ENCODE assay signal across 26 cellular contexts in genomic region chr16:50040028-50040427, GRCh38. TPM values are rescaled to one million over a fixed set of nuclear protein-coding genes. Genes with fewer than 3 reads are reported as not detected.
DNase-seq lines count a peak whose midpoint lies in the region; ATAC-seq, FAIRE-seq and TF ChIP-seq lines count a peak whose summit lies in the region.
"Had no signal": no experiment of that assay in that cellular context is flagged by ENCODE, and none has a peak within 500 bp of the region (broad histone marks: within the 10 kb centered on the region; RNA-seq: fewer than 3 reads in every experiment).

No MANE protein-coding gene starts in this region.

- H3K27ac Mint-ChIP-seq in type B pancreatic cell, result peak overlapping the region; percentile 81
- H3K27ac Mint-ChIP-seq: activated T-helper 1 cell treated with anti-CD3 and anti-CD28 coated beads, Interleukin-12 subunit alpha, Interleukin-12 subunit beta, Interleukin-2, Interleukin-4 antibody, amounts not matched to agents 30 ng/mL and 10 ng/mL and 1 ng/mL, durations not matched to agents 14 hours and 24 hours and 36 hours; CD8-positive, alpha-beta memory T cell had no signal

- TF ChIP-seq CTCF in K562 (IDR thresholded peaks at IDR 0.05 in 2 of 3, conservative IDR thresholded peaks at IDR 0.05 in 1 of 3; ENCODE audit: insufficient read depth in 2 of 3, low read depth in 1 of 3, low read length in 3 of 3), result no peak
- TF ChIP-seq CTCF in lower lobe of right lung (IDR thresholded peaks at IDR 0.05), result no peak
- no peak for TF ChIP-seq CTCF in type B pancreatic cell (conservative IDR thresholded peaks at IDR 0.05)

- CTCF ChIA-PET in K562 (lab: Yijun Ruan, JAX; ENCODE audit: low intra/inter-chr PET ratio), result no interaction called here

- H3K36me3 ChIP-seq in K562 (ENCODE audit: control insufficient read depth, insufficient read depth, low read length) (peaks cover 13% of the 10 kb centered on the region; the same call in 1 of the 3 replicates), lower lobe of right lung (peaks cover 25% of the 10 kb centered on the region)

- no peak overlapping the region for H3K4me2 ChIP-seq in K562 (ENCODE audit: insufficient read depth, low read length)

- H3K79me2 ChIP-seq in K562 (ENCODE audit: control insufficient read depth, insufficient read depth, low read length), result no peaks in the 10 kb centered on the region

- no peaks in the 10 kb centered on the region for H4K20me1 ChIP-seq in K562 (replicated peaks; ENCODE audit: control insufficient read depth, insufficient read depth, low read length)

- no peaks in the 10 kb centered on the region for H3K9me3 Mint-ChIP-seq in type B pancreatic cell
- H3K9me3 Mint-ChIP-seq: activated T-helper 1 cell treated with anti-CD3 and anti-CD28 coated beads, Interleukin-12 subunit alpha, Interleukin-12 subunit beta, Interleukin-2, Interleukin-4 antibody, amounts not matched to agents 30 ng/mL and 10 ng/mL and 1 ng/mL, durations not matched to agents 14 hours and 24 hours and 36 hours; CD8-positive, alpha-beta memory T cell; memory B cell had no signal

- no peak overlapping the region for H3K4me3 ChIP-seq in K562
- H3K4me3 ChIP-seq in lower lobe of right lung, result no peak overlapping the region
- H3K4me3 ChIP-seq: coronary artery, GM23248, skin epidermis, vagina had no signal

- H3K4me1 ChIP-seq in K562 (replicated peaks in 1 of 2; ENCODE audit: control insufficient read depth in 2 of 2, insufficient read depth in 2 of 2, low read length in 2 of 2) (peaks cover 0 to 4% of the 10 kb centered on the region in 2 experiments; a peak in 3 of 5 replicates), lower lobe of right lung (peaks cover 35% of the 10 kb centered on the region)
- H3K4me1 ChIP-seq: vagina had no signal

- TF ChIP-seq POLR2A in K562 (conservative IDR thresholded peaks at IDR 0.05), result no peak

- no peak for FAIRE-seq in K562 (lab: Jason Lieb, UNC)
- FAIRE-seq: G401.6, HTR-8/SVneo, keratinocyte had no signal

- peak; percentile 25 for DNase-seq in HuH-7.5 (ENCODE audit: low spot score)
- DNase-seq in K562 (ENCODE audit: extremely low read depth in 1 of 4, low spot score in 3 of 4), result no peak
- peak; percentile 49 for DNase-seq in lower lobe of right lung
- no peak for DNase-seq in type B pancreatic cell (ENCODE audit: extremely low spot score, unreplicated experiment)
- no peak for DNase-seq in NCI-H1436 treated with DMSO at 0.1 percent for 48 hours (lab: John Stamatoyannopoulos, UW)
- DNase-seq in NCI-H1105 (lab: John Stamatoyannopoulos, UW), result no peak
- DNase-seq: activated naive CD4-positive, alpha-beta T cell treated with anti-CD3 and anti-CD28 coated beads, Interleukin-2, amount 50 U/mL, for 16 hours; anterior cingulate cortex; CD8-positive, alpha-beta memory T cell; DMS153; GM23248; Karpas-422; NCI-H187; NCI-H226; NCI-H774; nucleus accumbens; T-helper 9 cell had no signal

- H3K27ac ChIP-seq in K562 (ENCODE audit: extremely low read depth, low read depth, low read length) (no peak overlapping the region), lower lobe of right lung (no peak overlapping the region)
- H3K27ac ChIP-seq: GM23248, vagina had no signal

- H3K27me3 Mint-ChIP-seq in type B pancreatic cell, result peaks cover 3% of the 10 kb centered on the region

- no peak for TF ChIP-seq EP300 in K562 (IDR thresholded peaks at IDR 0.05; ENCODE audit: low read length)

- 46% methylated on average over 8 of the region's 8 CpGs for WGBS in K562 (ENCODE audit: insufficient coverage, low coverage, missing lambda C conversion rate)

- intact Hi-C loops in K562 (cut with micrococcal nuclease) (no loop called here), lower lobe of right lung (cut with DNase I) (no loop called here)

- no peaks in the 10 kb centered on the region for H3K9me3 ChIP-seq in K562 (replicated peaks; ENCODE audit: control insufficient read depth, insufficient read depth, low read depth, low read length)
- no peaks in the 10 kb centered on the region for H3K9me3 ChIP-seq in lower lobe of right lung
- H3K9me3 ChIP-seq: vagina had no signal

- H2AFZ ChIP-seq in K562 (ENCODE audit: low read depth, low read length), result no peak overlapping the region
- H2AFZ ChIP-seq: GM23248 had no signal

- no peak overlapping the region for H3K9ac ChIP-seq in K562 (ENCODE audit: insufficient read depth in 1 of 2, low read depth in 2 of 2, low read length in 2 of 2)
- H3K9ac ChIP-seq: GM23248 had no signal

- in situ Hi-C loops in K562 (cut with MboI), result no loop called here

- no TSS peak for BruUV-seq in K562 (replicated peaks; lab: Mats Ljungman, UMichigan)

- ATAC-seq in K562 (peak; percentile 43; the same call in 2 of the 3 replicates), lower lobe of right lung (peak; percentile 31 to 59), HG03469 (IDR thresholded peaks at IDR 0.05; ENCODE audit: unreplicated experiment) (no peak)

- H3K27me3 ChIP-seq in K562 (ENCODE audit: control insufficient read depth in 2 of 2, insufficient read depth in 2 of 2, low read length in 2 of 2) (peaks cover 2 to 8% of the 10 kb centered on the region in 2 experiments; a peak in 3 of 5 replicates), lower lobe of right lung (ENCODE audit: low read depth) (no peaks in the 10 kb centered on the region)
- H3K27me3 ChIP-seq: vagina had no signal

- POLR2A ChIA-PET in K562 (lab: Yijun Ruan, JAX), result no interaction called here

- H3K4me1 Mint-ChIP-seq in type B pancreatic cell (ENCODE audit: unreplicated experiment), result peaks cover 10% of the 10 kb centered on the region
- H3K4me1 Mint-ChIP-seq: CD8-positive, alpha-beta memory T cell had no signal

- H3K9me1 ChIP-seq in K562 (ENCODE audit: control insufficient read depth, insufficient read depth, low read length), result no peaks in the 10 kb centered on the region

- peak overlapping the region; percentile 27 for H3K4me3 Mint-ChIP-seq in type B pancreatic cell
- H3K4me3 Mint-ChIP-seq: activated T-helper 1 cell treated with anti-CD3 and anti-CD28 coated beads, Interleukin-12 subunit alpha, Interleukin-12 subunit beta, Interleukin-2, Interleukin-4 antibody, amounts not matched to agents 30 ng/mL and 10 ng/mL and 1 ng/mL, durations not matched to agents 14 hours and 24 hours and 36 hours; CD8-positive, alpha-beta memory T cell; memory B cell had no signal

- TF ChIP-seq RAD21 in K562 (CRISPR knock-in tag; conservative IDR thresholded peaks at IDR 0.05 in 1 of 2, IDR thresholded peaks at IDR 0.05 in 1 of 2), result no peak

- H3K36me3 Mint-ChIP-seq in type B pancreatic cell, result peaks cover 5% of the 10 kb centered on the region

TF ChIP-seq in K562, 482 proteins besides CTCF, POLR2A, EP300 and RAD21:
- TF ChIP-seq FOXJ2 (tag; IDR thresholded peaks at IDR 0.05) (no peak), ZNF24 (IDR thresholded peaks at IDR 0.05) (peak; percentile 53; the same call in 1 of the 2 replicates)

RNA-seq across cellular contexts. Expression of gene CNEP1R1, which starts 15.0 kb away (rescaled TPM):
- total RNA-seq in K562 (2011; cell fraction: chromatin; rRNA removed; ENCODE audit: low replicate concordance), result 30.9 and 56.1 TPM in 2 replicates
- total RNA-seq in K562 (2011; cell fraction: nucleolus; rRNA removed), result 28.0 and 29.5 TPM in 2 replicates
- total RNA-seq in K562 (2011; cell fraction: nucleoplasm; rRNA removed), result 38.5 and 53.7 TPM in 2 replicates
- total RNA-seq in K562 (2014; rRNA removed), result 7.6 and 11.8 TPM in 2 replicates
- total RNA-seq in K562 (2014; rRNA removed; fragmentation: Illumina TruSeq; extraction: Trizol), result 11.4 and 15.8 TPM in 2 replicates
- 11.7 and 13.8 TPM in 2 replicates for total RNA-seq in K562 (2015; rRNA removed; fragmentation: Illumina TruSeq; extraction: Trizol)
- total RNA-seq in K562 (2021), result 8.8 and 10.9 TPM in 2 replicates
- polyA plus RNA-seq in K562 (2011; rRNA removed), result 19.4 and 20.1 TPM in 2 replicates
- polyA plus RNA-seq in K562 (2011; cell fraction: cytosol; rRNA removed), result 5.1 and 12.1 TPM in 2 replicates
- polyA plus RNA-seq in K562 (2011; cell fraction: nucleus; rRNA removed), result 18.1 and 25.9 TPM in 2 replicates
- polyA plus RNA-seq in K562 (2012), result 6.9 and 7.8 TPM in 2 replicates
- polyA plus RNA-seq in K562 (2014; fragmentation: Illumina TruSeq; extraction: Trizol), result 8.1 and 8.8 TPM in 2 replicates
- polyA plus RNA-seq in K562 (2014; fragmentation: Nextera tagmentation; extraction: Ambion mirVana), result 10 to 100 TPM in 1 of 2 experiments, 1 to 10 TPM in 1; 9.7 to 10.8 TPM
- polyA plus RNA-seq in K562 (2014; rRNA removed), result 9.7 and 10.6 TPM in 2 replicates
- polyA minus RNA-seq in K562 (2011; rRNA and poly(A)+ RNA removed), result 23.6 and 25.8 TPM in 2 replicates
- 9.8 and 10.5 TPM in 2 replicates for polyA minus RNA-seq in K562 (2011; cell fraction: cytosol; rRNA and poly(A)+ RNA removed)
- polyA minus RNA-seq in K562 (2011; cell fraction: nucleus; rRNA and poly(A)+ RNA removed), result 16.2 and 23.8 TPM in 2 replicates
- 25.6 TPM for total RNA-seq in lower lobe of right lung
- total RNA-seq in type B pancreatic cell (ENCODE audit: low replicate concordance), result 21.7 and 26.1 TPM in 2 replicates

RNA-seq across cellular contexts. Expression of gene HEATR3, which starts 25.7 kb away (rescaled TPM):
- total RNA-seq in K562 (2011; cell fraction: chromatin; rRNA removed; ENCODE audit: low replicate concordance), result 22.3 and 30.6 TPM in 2 replicates
- total RNA-seq in K562 (2011; cell fraction: nucleolus; rRNA removed), result 20.1 and 22.7 TPM in 2 replicates
- total RNA-seq in K562 (2011; cell fraction: nucleoplasm; rRNA removed), result 18.8 and 20.9 TPM in 2 replicates
- 17.8 and 23.6 TPM in 2 replicates for total RNA-seq in K562 (2014; rRNA removed)
- 18.8 and 19.0 TPM in 2 replicates for total RNA-seq in K562 (2014; rRNA removed; fragmentation: Illumina TruSeq; extraction: Trizol)
- total RNA-seq in K562 (2015; rRNA removed; fragmentation: Illumina TruSeq; extraction: Trizol), result 20.2 and 23.6 TPM in 2 replicates
- 18.9 and 19.2 TPM in 2 replicates for total RNA-seq in K562 (2021)
- 21.4 and 23.7 TPM in 2 replicates for polyA plus RNA-seq in K562 (2011; rRNA removed)
- polyA plus RNA-seq in K562 (2011; cell fraction: cytosol; rRNA removed), result 12.4 and 13.1 TPM in 2 replicates
- polyA plus RNA-seq in K562 (2011; cell fraction: nucleus; rRNA removed), result 48.8 and 52.5 TPM in 2 replicates
- 8.2 and 10.9 TPM in 2 replicates for polyA plus RNA-seq in K562 (2012)
- 16.5 and 30.2 TPM in 2 replicates for polyA plus RNA-seq in K562 (2014; fragmentation: Illumina TruSeq; extraction: Trizol)
- polyA plus RNA-seq in K562 (2014; fragmentation: Nextera tagmentation; extraction: Ambion mirVana), result 1 to 10 TPM; 1.7 to 3.7 TPM
- polyA plus RNA-seq in K562 (2014; rRNA removed), result 16.7 and 17.5 TPM in 2 replicates
- 16.7 and 22.1 TPM in 2 replicates for polyA minus RNA-seq in K562 (2011; rRNA and poly(A)+ RNA removed)
- polyA minus RNA-seq in K562 (2011; cell fraction: cytosol; rRNA and poly(A)+ RNA removed), result 10.0 and 16.2 TPM in 2 replicates
- 19.5 and 21.8 TPM in 2 replicates for polyA minus RNA-seq in K562 (2011; cell fraction: nucleus; rRNA and poly(A)+ RNA removed)
- total RNA-seq in lower lobe of right lung, result 22.8 TPM
- 16.7 and 17.9 TPM in 2 replicates for total RNA-seq in type B pancreatic cell (ENCODE audit: low replicate concordance)

Comparison
In these comparisons a context has a peak if more than half of its experiments do, and no peak if none do; other contexts are left out.
1. DNase-seq: peak in HuH-7.5 (single experiment) and lower lobe of right lung (single experiment); none in K562 (0 of 4), type B pancreatic cell (single experiment), NCI-H1436 treated with DMSO at 0.1 percent for 48 hours (single experiment) and NCI-H1105 (single experiment).